In genomic region chr9:27771803-27772545, GRCh38 we compare ENCODE assay signal across 2 cellular contexts.
TF ChIP-seq lines count a peak whose summit lies in the region.

No MANE protein-coding gene starts in this region.

TF ChIP-seq in WTC11, 78 proteins besides CTCF, POLR2A, EP300 and RAD21 (continued from another document and continues in another):
- no peak for TF ChIP-seq E2F4 (CRISPR knock-in tag; IDR thresholded peaks at IDR 0.05; ENCODE audit: borderline replicate concordance, low read depth)
- TF ChIP-seq SOX15 (CRISPR knock-in tag; IDR thresholded peaks at IDR 0.05) = no peak
- no peak for TF ChIP-seq EMX1 (CRISPR knock-in tag; IDR thresholded peaks at IDR 0.05)
- no peak for TF ChIP-seq NR1H2 (CRISPR knock-in tag; IDR thresholded peaks at IDR 0.05)
- 0 out of 2 replicates have a peak, but pooled peaks have one; percentile 48 for TF ChIP-seq FOXK1 (CRISPR knock-in tag; IDR thresholded peaks at IDR 0.05)
- no peak for TF ChIP-seq MXD4 (CRISPR knock-in tag; IDR thresholded peaks at IDR 0.05; ENCODE audit: borderline replicate concordance)
- TF ChIP-seq FOXP4 (CRISPR knock-in tag; IDR thresholded peaks at IDR 0.05) = peak; percentile 76; the same call in 1 of the 2 replicates
- TF ChIP-seq CDX4 (CRISPR knock-in tag; IDR thresholded peaks at IDR 0.05; ENCODE audit: borderline replicate concordance) = no peak
- no peak for TF ChIP-seq GTF2I (CRISPR knock-in tag; conservative IDR thresholded peaks at IDR 0.05)
- TF ChIP-seq NR3C1 (CRISPR knock-in tag; conservative IDR thresholded peaks at IDR 0.05; ENCODE audit: low read depth) = no peak
- no peak for TF ChIP-seq ATF3 (CRISPR knock-in tag; conservative IDR thresholded peaks at IDR 0.05)
- TF ChIP-seq CBFB (CRISPR knock-in tag; IDR thresholded peaks at IDR 0.05; ENCODE audit: low read depth) = no peak
- no peak for TF ChIP-seq ATF2 (CRISPR knock-in tag; IDR thresholded peaks at IDR 0.05; ENCODE audit: borderline replicate concordance, low read depth)
- no peak for TF ChIP-seq SMAD4 (CRISPR knock-in tag; IDR thresholded peaks at IDR 0.05)
- no peak for TF ChIP-seq ZMAT4 (CRISPR knock-in tag; IDR thresholded peaks at IDR 0.05)
- TF ChIP-seq ZBTB21 (CRISPR knock-in tag; IDR thresholded peaks at IDR 0.05; ENCODE audit: borderline replicate concordance) = 0 out of 2 replicates have a peak, but pooled peaks have one; percentile 23
- no peak for TF ChIP-seq ZBTB43 (CRISPR knock-in tag; IDR thresholded peaks at IDR 0.05)
- no peak for TF ChIP-seq GRHL2 (CRISPR knock-in tag; IDR thresholded peaks at IDR 0.05; ENCODE audit: insufficient replicate concordance, severe bottlenecking)
- no peak for TF ChIP-seq SP1 (CRISPR knock-in tag; conservative IDR thresholded peaks at IDR 0.05)
- TF ChIP-seq HMGXB4 (CRISPR knock-in tag; IDR thresholded peaks at IDR 0.05) = no peak
- peak; percentile 82; the same call in 1 of the 2 replicates for TF ChIP-seq NFE2L1 (CRISPR knock-in tag; IDR thresholded peaks at IDR 0.05)

TF ChIP-seq in SK-N-SH, 30 proteins besides CTCF, POLR2A, EP300 and RAD21 (continued from another document):
- TF ChIP-seq FOSL2 (IDR thresholded peaks at IDR 0.05; ENCODE audit: borderline replicate concordance, low read depth) = no peak
- no peak for TF ChIP-seq NRF1 (IDR thresholded peaks at IDR 0.05; ENCODE audit: low read depth, low read length)
- no peak for TF ChIP-seq POLR2AphosphoS5 (IDR thresholded peaks at IDR 0.05; ENCODE audit: low read depth, low read length)
- no peak for TF ChIP-seq RCOR1 (IDR thresholded peaks at IDR 0.05; ENCODE audit: low read length)
- no peak for TF ChIP-seq MEF2A (IDR thresholded peaks at IDR 0.05; ENCODE audit: borderline replicate concordance, low read depth)
- TF ChIP-seq FOXJ3 (CRISPR knock-in tag; IDR thresholded peaks at IDR 0.05) = no peak
- no peak for TF ChIP-seq MXI1 (IDR thresholded peaks at IDR 0.05; ENCODE audit: low read depth, low read length)
